20 cellular contexts compared by ENCODE assay signal in the genomic region with DNA sequence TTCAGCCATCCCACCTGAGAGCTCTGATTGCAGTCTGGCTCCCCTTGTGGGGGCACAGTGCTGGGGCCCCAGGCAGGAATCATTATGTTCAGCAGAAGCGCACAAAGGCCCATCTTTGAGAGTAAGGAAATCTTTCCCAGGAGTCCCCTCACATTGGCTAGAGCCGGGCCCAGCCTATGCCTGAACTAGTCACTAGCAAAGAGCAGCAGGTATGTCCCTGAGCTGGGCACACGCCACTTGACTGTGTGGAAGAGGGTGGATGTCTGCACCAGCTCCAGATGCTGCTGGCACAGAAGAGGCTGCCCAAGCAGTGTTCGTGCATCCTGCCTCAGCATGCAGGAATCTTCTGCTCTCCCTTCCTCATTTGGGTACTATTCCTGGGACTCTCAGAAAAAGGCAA. TPM values are rescaled to one million over a fixed set of nuclear protein-coding genes. Genes with fewer than 3 reads are reported as not detected.
A peak's percentile ranks its signal among the peaks of the same experiment; 100 is the strongest.
DNase-seq lines count a peak whose midpoint lies in the region; ATAC-seq and TF ChIP-seq lines count a peak whose summit lies in the region.
"Had no signal": no experiment of that assay in that cellular context is flagged by ENCODE, and none has a peak within 500 bp of the region (broad histone marks: within the 10 kb centered on the region; RNA-seq: fewer than 3 reads in every experiment).

No MANE protein-coding gene starts in this region.

- intact Hi-C loops in natural killer cell (cut with micrococcal nuclease) (no loop called here), activated B cell treated with CpG ODN at 0.5 μM for 24 hours (cut with micrococcal nuclease) (no loop called here)

- H3K27me3 Mint-ChIP-seq in natural killer cell (ENCODE audit: low read depth in 2 of 2) = no peaks in the 10 kb centered on the region
- H3K27me3 Mint-ChIP-seq in natural killer cell treated with Interleukin-12 subunit alpha and Interleukin-12 subunit beta and Interleukin-15 and Interleukin-18, amount 100 ng/mL, for 72 hours = peaks cover 3 to 8% of the 10 kb centered on the region in 2 donors
- no peaks in the 10 kb centered on the region for H3K27me3 Mint-ChIP-seq in activated B cell treated with CpG ODN at 0.5 μM for 24 hours
- peaks cover 0 to 3% (median 2%) of the 10 kb centered on the region in 3 donors for H3K27me3 Mint-ChIP-seq in immature natural killer cell (ENCODE audit: low read depth in 3 of 3)
- H3K27me3 Mint-ChIP-seq: CD4-positive, alpha-beta memory T cell had no signal

- peaks cover 10 to 13% of the 10 kb centered on the region in 2 donors for H3K4me1 Mint-ChIP-seq in natural killer cell
- peaks cover 12 to 13% of the 10 kb centered on the region in 2 donors for H3K4me1 Mint-ChIP-seq in natural killer cell treated with Interleukin-12 subunit alpha and Interleukin-12 subunit beta and Interleukin-15 and Interleukin-18, amount 100 ng/mL, for 72 hours (ENCODE audit: low read depth in 2 of 2)
- peaks cover 9% of the 10 kb centered on the region for H3K4me1 Mint-ChIP-seq in activated B cell treated with CpG ODN at 0.5 μM for 24 hours
- H3K4me1 Mint-ChIP-seq in immature natural killer cell = peaks cover 11 to 14% of the 10 kb centered on the region in 2 donors

- DNase-seq in natural killer cell (no peak), activated B cell treated with CpG ODN at 0.5 μM for 24 hours (no peak), immature natural killer cell (no peak), NCI-H345 treated with DMSO at 0.1 percent for 48 hours (lab: John Stamatoyannopoulos, UW; ENCODE audit: unreplicated experiment) (no peak), NOMO-1 (lab: John Stamatoyannopoulos, UW; ENCODE audit: unreplicated experiment in 2 of 2) (no peak), medulla oblongata (ENCODE audit: extremely low spot score) (no peak)
- no peak for DNase-seq in natural killer cell treated with Interleukin-12 subunit alpha and Interleukin-12 subunit beta and Interleukin-15 and Interleukin-18, amount 100 ng/mL, for 72 hours (ENCODE audit: low spot score)
- DNase-seq in stimulated activated CD4-positive, alpha-beta T cell treated with anti-CD3 and anti-CD28 coated beads, Interleukin-4, amount 100 ng/mL, for 24 hours = no peak
- DNase-seq: AML-193; CD4-positive, alpha-beta memory T cell; HCEC 1CT; Kasumi-1; MG63; NCI-H1092; NCI-H1436 treated with DMSO at 0.1 percent for 48 hours; NCI-H2029 treated with DMSO at 0.1 percent for 48 hours; NCI-H2171; NK-92 treated with Interleukin-12 subunit alpha and Interleukin-12 subunit beta, amount 100 ng/mL, for 24 hours; Right ventricle myocardium superior had no signal

- CTCF ChIA-PET in activated B cell treated with CpG ODN at 0.5 μM for 24 hours (lab: Charles Lee) = no interaction called here

- no peak overlapping the region for H3K27ac Mint-ChIP-seq in natural killer cell
- H3K27ac Mint-ChIP-seq in natural killer cell treated with Interleukin-12 subunit alpha and Interleukin-12 subunit beta and Interleukin-15 and Interleukin-18, amount 100 ng/mL, for 72 hours = no peak overlapping the region
- peak overlapping the region; percentile 16 for H3K27ac Mint-ChIP-seq in activated B cell treated with CpG ODN at 0.5 μM for 24 hours
- peak overlapping the region in 1 of 6 donors; percentile 37 for H3K27ac Mint-ChIP-seq in immature natural killer cell

- ATAC-seq in natural killer cell (no peak), activated B cell treated with CpG ODN at 0.5 μM for 24 hours (ENCODE audit: low read depth) (no peak)
- ATAC-seq in natural killer cell treated with Interleukin-12 subunit alpha and Interleukin-12 subunit beta and Interleukin-15 and Interleukin-18, amount 100 ng/mL, for 72 hours = no peak

- TF ChIP-seq CTCF in natural killer cell (IDR thresholded peaks at IDR 0.05) (no peak), activated B cell treated with CpG ODN at 0.5 μM for 24 hours (IDR thresholded peaks at IDR 0.05) (no peak)

- no peaks in the 10 kb centered on the region for H3K36me3 Mint-ChIP-seq in natural killer cell
- H3K36me3 Mint-ChIP-seq in natural killer cell treated with Interleukin-12 subunit alpha and Interleukin-12 subunit beta and Interleukin-15 and Interleukin-18, amount 100 ng/mL, for 72 hours = no peaks in the 10 kb centered on the region
- peaks cover 3% of the 10 kb centered on the region for H3K36me3 Mint-ChIP-seq in activated B cell treated with CpG ODN at 0.5 μM for 24 hours (ENCODE audit: low read depth)
- no peaks in the 10 kb centered on the region for H3K36me3 Mint-ChIP-seq in immature natural killer cell
- H3K36me3 Mint-ChIP-seq: CD4-positive, alpha-beta memory T cell had no signal

- H3K4me3 Mint-ChIP-seq in natural killer cell = peak overlapping the region; percentile 52
- H3K4me3 Mint-ChIP-seq in natural killer cell treated with Interleukin-12 subunit alpha and Interleukin-12 subunit beta and Interleukin-15 and Interleukin-18, amount 100 ng/mL, for 72 hours = no peak overlapping the region
- H3K4me3 Mint-ChIP-seq in activated B cell treated with CpG ODN at 0.5 μM for 24 hours = peak overlapping the region; percentile 26
- H3K4me3 Mint-ChIP-seq in immature natural killer cell = peak overlapping the region in 3 of 5 donors; percentile 41 to 72 (median 41)

- H3K9me3 Mint-ChIP-seq in natural killer cell = no peaks in the 10 kb centered on the region
- no peaks in the 10 kb centered on the region for H3K9me3 Mint-ChIP-seq in natural killer cell treated with Interleukin-12 subunit alpha and Interleukin-12 subunit beta and Interleukin-15 and Interleukin-18, amount 100 ng/mL, for 72 hours
- no peaks in the 10 kb centered on the region for H3K9me3 Mint-ChIP-seq in activated B cell treated with CpG ODN at 0.5 μM for 24 hours
- H3K9me3 Mint-ChIP-seq in immature natural killer cell = no peaks in the 10 kb centered on the region
- H3K9me3 Mint-ChIP-seq: CD4-positive, alpha-beta memory T cell had no signal

- POLR2A ChIA-PET in activated B cell treated with CpG ODN at 0.5 μM for 24 hours (lab: Charles Lee) = interaction anchor here (2.6 kb wide), 1 partner anchor 287 kb away, joined by 10 read pairs; the partner anchor contains the start of gene GSK3B

RNA-seq across cellular contexts. Expression of gene NR1I2, which starts 26.3 kb away (rescaled TPM):
- total RNA-seq in natural killer cell (under 1 TPM; 0.13 to 0.25 (median 0.16) TPM), activated B cell treated with CpG ODN at 0.5 μM for 24 hours (1.1 and 1.2 TPM in 2 replicates)
- total RNA-seq in natural killer cell treated with Interleukin-12 subunit alpha and Interleukin-12 subunit beta and Interleukin-15 and Interleukin-18, amount 100 ng/mL, for 72 hours = not detected
- polyA plus RNA-seq in immature natural killer cell = under 1 TPM in 2 of 3 donors, not detected in 1; 0.24 to 0.40 TPM
- total RNA-seq: OCI-LY7 had no signal
